Comparison of ENCODE assay signal across 14 cellular contexts in the genomic region with DNA sequence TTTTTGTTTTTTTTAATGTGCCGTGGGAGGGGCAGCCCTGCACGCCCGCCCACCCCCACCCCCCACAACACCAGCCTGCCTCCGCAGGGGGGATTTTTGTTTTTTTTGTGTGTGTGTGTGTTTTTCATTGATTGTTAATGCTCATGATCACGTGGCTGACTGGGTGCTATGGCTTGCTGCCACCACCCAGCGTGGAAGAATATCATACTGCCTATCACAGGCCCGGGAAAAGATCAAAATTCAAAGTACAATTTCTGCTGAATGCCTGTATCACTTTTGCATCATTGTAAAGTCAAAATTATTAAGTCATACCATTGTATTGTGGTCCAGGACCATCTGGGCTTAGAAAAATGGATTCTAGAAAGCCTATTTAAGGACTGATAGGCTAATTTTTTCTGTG. TPM values are rescaled to one million over a fixed set of nuclear protein-coding genes. Genes with fewer than 3 reads are reported as not detected.
A peak's percentile ranks its signal among the peaks of the same experiment; 100 is the strongest.
DNase-seq lines count a peak whose midpoint lies in the region; ATAC-seq and TF ChIP-seq lines count a peak whose summit lies in the region.
"Had no signal": no experiment of that assay in that cellular context is flagged by ENCODE, and none has a peak within 500 bp of the region (broad histone marks: within the 10 kb centered on the region; RNA-seq: fewer than 3 reads in every experiment).

No MANE protein-coding gene starts in this region.

- H3K27me3 Mint-ChIP-seq in activated CD8-positive, alpha-beta memory T cell treated with anti-CD3 and anti-CD28 coated beads, Interleukin-2, amount 10 ng/mL, durations not matched to agents 7 days and 5 days, result no peaks in the 10 kb centered on the region
- no peaks in the 10 kb centered on the region for H3K27me3 Mint-ChIP-seq in H9 (ENCODE audit: low read depth)
- H3K27me3 Mint-ChIP-seq in activated naive CD8-positive, alpha-beta T cell treated with anti-CD3 and anti-CD28 coated beads, Interleukin-2, amount 50 U/mL, for 24 hours, result no peaks in the 10 kb centered on the region
- H3K27me3 Mint-ChIP-seq in natural killer cell treated with Interleukin-12 subunit alpha and Interleukin-12 subunit beta and Interleukin-15 and Interleukin-18, amount 100 ng/mL, for 72 hours, result no peaks in the 10 kb centered on the region
- H3K27me3 Mint-ChIP-seq: dendritic cell treated with granulocyte-macrophage colony-stimulating factor and Interleukin-4, amounts not matched to agents 40 ng/mL and 50 ng/mL, for 4 days had no signal

- WGBS in H9 (ENCODE audit: extremely low coverage, insufficient read length, low lambda C conversion rate), result no CpG with 5 or more reads among the region's 7 CpGs

- no peak overlapping the region for H3K4ac ChIP-seq in H9 (ENCODE audit: low read depth, low read length)

- no peak overlapping the region for H3K23ac ChIP-seq in H9 (ENCODE audit: insufficient read length, low read depth, low read length)

- H3K9me3 ChIP-seq in H9 (ENCODE audit: control insufficient read depth, low read depth, low read length), result no peaks in the 10 kb centered on the region
- peaks cover 0 to 8% of the 10 kb centered on the region in 2 donors for H3K9me3 ChIP-seq in ascending aorta
- H3K9me3 ChIP-seq: tibial artery had no signal

- H3K36me3 Mint-ChIP-seq in activated CD8-positive, alpha-beta memory T cell treated with anti-CD3 and anti-CD28 coated beads, Interleukin-2, amount 10 ng/mL, durations not matched to agents 7 days and 5 days, result peaks cover 87% of the 10 kb centered on the region
- peaks cover 71 to 84% (median 71%) of the 10 kb centered on the region in 3 experiments for H3K36me3 Mint-ChIP-seq in H9 (ENCODE audit: insufficient read depth in 1 of 3, low read depth in 3 of 3)
- H3K36me3 Mint-ChIP-seq in activated naive CD8-positive, alpha-beta T cell treated with anti-CD3 and anti-CD28 coated beads, Interleukin-2, amount 50 U/mL, for 24 hours (ENCODE audit: low read depth), result peaks cover 57% of the 10 kb centered on the region
- H3K36me3 Mint-ChIP-seq in natural killer cell treated with Interleukin-12 subunit alpha and Interleukin-12 subunit beta and Interleukin-15 and Interleukin-18, amount 100 ng/mL, for 72 hours, result peaks cover 53% of the 10 kb centered on the region

- H4K5ac ChIP-seq in H9 (ENCODE audit: insufficient read length, low read depth, low read length), result no peak overlapping the region

- H3K27me3 ChIP-seq in H9 (ENCODE audit: insufficient read depth, low read length) (no peaks in the 10 kb centered on the region), ascending aorta (no peaks in the 10 kb centered on the region)
- H3K27me3 ChIP-seq: tibial artery had no signal

- peaks cover 10% of the 10 kb centered on the region; the same call in 1 of the 2 replicates for H3K4me1 ChIP-seq in H9 (ENCODE audit: insufficient read depth, low read length)
- peaks cover 0 to 10% of the 10 kb centered on the region in 2 donors for H3K4me1 ChIP-seq in ascending aorta

- H3K27ac ChIP-seq in H9 (ENCODE audit: insufficient read length, low read depth, low read length), result no peak overlapping the region
- H3K27ac ChIP-seq in ascending aorta, result no peak overlapping the region
- H3K27ac ChIP-seq: tibial artery had no signal

- no peak overlapping the region for H2BK12ac ChIP-seq in H9 (ENCODE audit: insufficient read length, low read depth, low read length)

- H3K9ac ChIP-seq in H9 (ENCODE audit: extremely low read depth, insufficient read length, low read length), result no peak overlapping the region

- no peak overlapping the region for H2BK5ac ChIP-seq in H9 (ENCODE audit: insufficient read length, low read length)

- H3K4me3 Mint-ChIP-seq in activated CD8-positive, alpha-beta memory T cell treated with anti-CD3 and anti-CD28 coated beads, Interleukin-2, amount 10 ng/mL, durations not matched to agents 7 days and 5 days, result peak overlapping the region; percentile 52
- H3K4me3 Mint-ChIP-seq in H9, result no peak overlapping the region
- peak overlapping the region; percentile 97 for H3K4me3 Mint-ChIP-seq in activated naive CD8-positive, alpha-beta T cell treated with anti-CD3 and anti-CD28 coated beads, Interleukin-2, amount 50 U/mL, for 24 hours
- H3K4me3 Mint-ChIP-seq in natural killer cell treated with Interleukin-12 subunit alpha and Interleukin-12 subunit beta and Interleukin-15 and Interleukin-18, amount 100 ng/mL, for 72 hours, result peak overlapping the region; percentile 68
- H3K4me3 Mint-ChIP-seq: dendritic cell treated with granulocyte-macrophage colony-stimulating factor and Interleukin-4, amounts not matched to agents 40 ng/mL and 50 ng/mL, for 4 days had no signal

- H3K79me2 ChIP-seq in H9 (ENCODE audit: insufficient read depth, low read length), result peaks cover 53% of the 10 kb centered on the region; the same call in 1 of the 2 replicates

- H3K79me1 ChIP-seq in H9 (ENCODE audit: insufficient read depth, low read depth, low read length, poor library complexity, severe bottlenecking), result peaks cover 3% of the 10 kb centered on the region

- H4K20me1 ChIP-seq in H9 (ENCODE audit: control insufficient read depth, insufficient read depth, insufficient read length), result no peaks in the 10 kb centered on the region

- H4K91ac ChIP-seq in H9 (ENCODE audit: insufficient read length, low read depth, low read length), result no peak overlapping the region

- H3T11ph ChIP-seq in H9 (ENCODE audit: low read length), result no peak overlapping the region

- no peaks in the 10 kb centered on the region for H3K23me2 ChIP-seq in H9 (ENCODE audit: insufficient read length, low read depth, low read length, poor library complexity, severe bottlenecking)

- H3K36me3 ChIP-seq in ascending aorta, result peaks cover 23 to 46% of the 10 kb centered on the region in 2 donors

- peak overlapping the region; percentile 98 for H3K27ac Mint-ChIP-seq in activated CD8-positive, alpha-beta memory T cell treated with anti-CD3 and anti-CD28 coated beads, Interleukin-2, amount 10 ng/mL, durations not matched to agents 7 days and 5 days
- H3K27ac Mint-ChIP-seq in H9, result peak overlapping the region in 2 of 3 experiments; percentile 11 to 24; a peak in 1 of 7 replicates
- peak overlapping the region; percentile 92 for H3K27ac Mint-ChIP-seq in activated naive CD8-positive, alpha-beta T cell treated with anti-CD3 and anti-CD28 coated beads, Interleukin-2, amount 50 U/mL, for 24 hours
- peak overlapping the region; percentile 93 to 96 for H3K27ac Mint-ChIP-seq in natural killer cell treated with Interleukin-12 subunit alpha and Interleukin-12 subunit beta and Interleukin-15 and Interleukin-18, amount 100 ng/mL, for 72 hours
- H3K27ac Mint-ChIP-seq: dendritic cell treated with granulocyte-macrophage colony-stimulating factor and Interleukin-4, amounts not matched to agents 40 ng/mL and 50 ng/mL, for 4 days had no signal

- intact Hi-C loops in ascending aorta (cut with DNase I), result no loop called here

- ATAC-seq in activated CD8-positive, alpha-beta memory T cell treated with anti-CD3 and anti-CD28 coated beads, Interleukin-2, amount 10 ng/mL, durations not matched to agents 7 days and 5 days, result no peak
- no peak for ATAC-seq in activated naive CD8-positive, alpha-beta T cell treated with anti-CD3 and anti-CD28 coated beads, Interleukin-2, amount 50 U/mL, for 24 hours
- no peak for ATAC-seq in natural killer cell treated with Interleukin-12 subunit alpha and Interleukin-12 subunit beta and Interleukin-15 and Interleukin-18, amount 100 ng/mL, for 72 hours
- ATAC-seq in GM19467 (IDR thresholded peaks at IDR 0.05; ENCODE audit: unreplicated experiment), result no peak

- no peak overlapping the region for H3K4me3 ChIP-seq in ascending aorta
- H3K4me3 ChIP-seq: tibial artery had no signal

- no peak overlapping the region for H2BK15ac ChIP-seq in H9 (ENCODE audit: low read depth, low read length)

- no peak for DNase-seq in activated CD8-positive, alpha-beta memory T cell treated with anti-CD3 and anti-CD28 coated beads, Interleukin-2, amount 10 ng/mL, durations not matched to agents 7 days and 5 days
- DNase-seq in activated CD8-positive, alpha-beta memory T cell treated with anti-CD3 and anti-CD28 coated beads for 24 hours, result no peak
- DNase-seq in H9, result no peak
- no peak for DNase-seq in activated naive CD8-positive, alpha-beta T cell treated with anti-CD3 and anti-CD28 coated beads, Interleukin-2, amount 50 U/mL, for 24 hours
- no peak for DNase-seq in natural killer cell treated with Interleukin-12 subunit alpha and Interleukin-12 subunit beta and Interleukin-15 and Interleukin-18, amount 100 ng/mL, for 72 hours (ENCODE audit: low spot score)
- no peak for DNase-seq in stimulated activated naive CD4-positive, alpha-beta T cell (lab: John Stamatoyannopoulos, UW)
- no peak for DNase-seq in ascending aorta (ENCODE audit: low spot score in 2 of 2)
- DNase-seq: DMS153, left ventricle myocardium superior, NCI-H1092 treated with DMSO at 0.1 percent for 48 hours, NCI-H526, tibial artery had no signal

- no peak overlapping the region for H3K4me2 ChIP-seq in H9 (ENCODE audit: insufficient read depth, insufficient read length, low read length)

- H4K8ac ChIP-seq in H9 (replicated peaks; ENCODE audit: insufficient read length, low read depth, low read length), result no peak overlapping the region

- peaks cover 68% of the 10 kb centered on the region for H3K4me1 Mint-ChIP-seq in activated CD8-positive, alpha-beta memory T cell treated with anti-CD3 and anti-CD28 coated beads, Interleukin-2, amount 10 ng/mL, durations not matched to agents 7 days and 5 days
- peaks cover 32 to 38% of the 10 kb centered on the region in 2 experiments for H3K4me1 Mint-ChIP-seq in H9
- peaks cover 79% of the 10 kb centered on the region for H3K4me1 Mint-ChIP-seq in activated naive CD8-positive, alpha-beta T cell treated with anti-CD3 and anti-CD28 coated beads, Interleukin-2, amount 50 U/mL, for 24 hours
- H3K4me1 Mint-ChIP-seq in natural killer cell treated with Interleukin-12 subunit alpha and Interleukin-12 subunit beta and Interleukin-15 and Interleukin-18, amount 100 ng/mL, for 72 hours (ENCODE audit: low read depth in 2 of 2), result peaks cover 60 to 64% of the 10 kb centered on the region in 2 donors

- no peak overlapping the region for H3K18ac ChIP-seq in H9 (ENCODE audit: insufficient read length, low read depth, low read length)

- no peak for TF ChIP-seq CTCF in H9 (conservative IDR thresholded peaks at IDR 0.05)
- no peak for TF ChIP-seq CTCF in ascending aorta (IDR thresholded peaks at IDR 0.05)

- CTCF ChIA-PET in activated CD8-positive, alpha-beta memory T cell treated with anti-CD3 and anti-CD28 coated beads, Interleukin-2, amount 10 ng/mL, durations not matched to agents 7 days and 5 days (lab: Charles Lee), result interaction anchor here (1.3 kb wide), 1 partner anchor 8 kb away, joined by 3 read pairs; a partner anchor contains a TSS

- H3K56ac ChIP-seq in H9 (ENCODE audit: insufficient read length, low read depth, low read length), result no peak overlapping the region

- no peak overlapping the region for H3K14ac ChIP-seq in H9 (ENCODE audit: insufficient read depth, low read length)

- no peak overlapping the region for H2AK5ac ChIP-seq in H9 (ENCODE audit: insufficient read length, low read length)

- H3K9me3 Mint-ChIP-seq in activated CD8-positive, alpha-beta memory T cell treated with anti-CD3 and anti-CD28 coated beads, Interleukin-2, amount 10 ng/mL, durations not matched to agents 7 days and 5 days (ENCODE audit: low read depth), result peaks cover 8% of the 10 kb centered on the region
- peaks cover 10 to 33% of the 10 kb centered on the region in 2 experiments; a peak in 4 of 5 replicates for H3K9me3 Mint-ChIP-seq in H9
- H3K9me3 Mint-ChIP-seq in activated naive CD8-positive, alpha-beta T cell treated with anti-CD3 and anti-CD28 coated beads, Interleukin-2, amount 50 U/mL, for 24 hours, result peaks cover 7% of the 10 kb centered on the region
- peaks cover 5% of the 10 kb centered on the region for H3K9me3 Mint-ChIP-seq in natural killer cell treated with Interleukin-12 subunit alpha and Interleukin-12 subunit beta and Interleukin-15 and Interleukin-18, amount 100 ng/mL, for 72 hours

- H2BK20ac ChIP-seq in H9 (ENCODE audit: low read depth, low read length, poor library complexity, severe bottlenecking), result no peak overlapping the region

- no peak overlapping the region for H2BK120ac ChIP-seq in H9 (ENCODE audit: low read depth, low read length, poor library complexity, severe bottlenecking)

- no peak overlapping the region for H2AFZ ChIP-seq in H9 (ENCODE audit: low read length)

RNA-seq across cellular contexts. Expression of a gene that starts 8.4 kb away (rescaled TPM):
- 100 to 1,000 TPM; 110 to 137 TPM for total RNA-seq in activated CD8-positive, alpha-beta memory T cell treated with anti-CD3 and anti-CD28 coated beads, Interleukin-2, amount 10 ng/mL, durations not matched to agents 7 days and 5 days
- total RNA-seq in H9 (2021) (172 and 183 TPM in 2 replicates), ascending aorta (26.0 TPM)
- total RNA-seq in natural killer cell treated with Interleukin-12 subunit alpha and Interleukin-12 subunit beta and Interleukin-15 and Interleukin-18, amount 100 ng/mL, for 72 hours, result 100 to 1,000 TPM in 1 of 2 donors, 10 to 100 TPM in 1; 71.7 to 107 TPM

Comparison
In these comparisons a context has a peak if more than half of its experiments do, and no peak if none do; other contexts are left out.
1. H3K27ac Mint-ChIP-seq: peak in every context shown above with its lines; median percentile 98 in activated CD8-positive, alpha-beta memory T cell treated with anti-CD3 and anti-CD28 coated beads, Interleukin-2, amount 10 ng/mL, durations not matched to agents 7 days and 5 days; 94 in natural killer cell treated with Interleukin-12 subunit alpha and Interleukin-12 subunit beta and Interleukin-15 and Interleukin-18, amount 100 ng/mL, for 72 hours; 92 in activated naive CD8-positive, alpha-beta T cell treated with anti-CD3 and anti-CD28 coated beads, Interleukin-2, amount 50 U/mL, for 24 hours; 18 in H9.
2. H3K4me3 Mint-ChIP-seq: peak in activated CD8-positive, alpha-beta memory T cell treated with anti-CD3 and anti-CD28 coated beads, Interleukin-2, amount 10 ng/mL, durations not matched to agents 7 days and 5 days (single experiment), activated naive CD8-positive, alpha-beta T cell treated with anti-CD3 and anti-CD28 coated beads, Interleukin-2, amount 50 U/mL, for 24 hours (single experiment) and natural killer cell treated with Interleukin-12 subunit alpha and Interleukin-12 subunit beta and Interleukin-15 and Interleukin-18, amount 100 ng/mL, for 72 hours (single experiment); none in H9 (0 of 2).